ENCODE assay signal across 1 cellular context in the genomic region with DNA sequence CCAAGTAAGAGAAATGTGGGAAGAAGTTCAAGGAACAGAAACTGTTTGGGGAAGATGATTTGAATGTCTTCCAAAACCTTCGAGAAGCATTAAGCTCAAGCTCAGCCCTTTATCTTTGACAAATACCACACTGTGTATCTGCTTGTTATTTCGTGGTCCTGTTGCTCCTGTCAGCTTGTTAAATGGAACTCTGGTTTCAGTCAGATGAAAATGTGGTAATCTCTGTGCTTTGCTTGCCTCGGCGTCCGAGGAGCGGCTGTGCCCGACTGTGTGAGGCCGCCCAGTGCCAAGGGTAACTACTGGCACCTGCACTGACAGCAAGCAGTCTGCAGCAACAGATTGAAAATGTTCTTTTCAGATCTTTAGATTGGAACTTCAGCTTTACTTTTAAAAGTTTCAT.
TF ChIP-seq lines count a peak whose summit lies in the region.

No MANE protein-coding gene starts in this region.

TF ChIP-seq in SK-N-SH treated with all-trans-retinoic acid at 6 μM for 48 hours, 23 proteins besides CTCF, POLR2A, EP300 and RAD21 (continued from another document):
- TF ChIP-seq, protein P1, sequence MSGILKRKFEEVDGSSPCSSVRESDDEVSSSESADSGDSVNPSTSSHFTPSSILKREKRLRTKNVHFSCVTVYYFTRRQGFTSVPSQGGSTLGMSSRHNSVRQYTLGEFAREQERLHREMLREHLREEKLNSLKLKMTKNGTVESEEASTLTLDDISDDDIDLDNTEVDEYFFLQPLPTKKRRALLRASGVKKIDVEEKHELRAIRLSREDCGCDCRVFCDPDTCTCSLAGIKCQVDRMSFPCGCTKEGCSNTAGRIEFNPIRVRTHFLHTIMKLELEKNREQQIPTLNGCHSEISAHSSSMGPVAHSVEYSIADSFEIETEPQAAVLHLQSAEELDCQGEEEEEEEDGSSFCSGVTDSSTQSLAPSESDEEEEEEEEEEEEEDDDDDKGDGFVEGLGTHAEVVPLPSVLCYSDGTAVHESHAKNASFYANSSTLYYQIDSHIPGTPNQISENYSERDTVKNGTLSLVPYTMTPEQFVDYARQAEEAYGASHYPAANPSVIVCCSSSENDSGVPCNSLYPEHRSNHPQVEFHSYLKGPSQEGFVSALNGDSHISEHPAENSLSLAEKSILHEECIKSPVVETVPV (CRISPR knock-in tag; IDR thresholded peaks at IDR 0.05) = no peak
- TF ChIP-seq OSR1 (CRISPR knock-in tag; IDR thresholded peaks at IDR 0.05) (no peak), ISL1 (CRISPR knock-in tag; IDR thresholded peaks at IDR 0.05) (peak; percentile 94), ZNF70 (CRISPR knock-in tag; IDR thresholded peaks at IDR 0.05) (no peak), ZFP3 (CRISPR knock-in tag; IDR thresholded peaks at IDR 0.05) (no peak)
- TF ChIP-seq, protein P2, sequence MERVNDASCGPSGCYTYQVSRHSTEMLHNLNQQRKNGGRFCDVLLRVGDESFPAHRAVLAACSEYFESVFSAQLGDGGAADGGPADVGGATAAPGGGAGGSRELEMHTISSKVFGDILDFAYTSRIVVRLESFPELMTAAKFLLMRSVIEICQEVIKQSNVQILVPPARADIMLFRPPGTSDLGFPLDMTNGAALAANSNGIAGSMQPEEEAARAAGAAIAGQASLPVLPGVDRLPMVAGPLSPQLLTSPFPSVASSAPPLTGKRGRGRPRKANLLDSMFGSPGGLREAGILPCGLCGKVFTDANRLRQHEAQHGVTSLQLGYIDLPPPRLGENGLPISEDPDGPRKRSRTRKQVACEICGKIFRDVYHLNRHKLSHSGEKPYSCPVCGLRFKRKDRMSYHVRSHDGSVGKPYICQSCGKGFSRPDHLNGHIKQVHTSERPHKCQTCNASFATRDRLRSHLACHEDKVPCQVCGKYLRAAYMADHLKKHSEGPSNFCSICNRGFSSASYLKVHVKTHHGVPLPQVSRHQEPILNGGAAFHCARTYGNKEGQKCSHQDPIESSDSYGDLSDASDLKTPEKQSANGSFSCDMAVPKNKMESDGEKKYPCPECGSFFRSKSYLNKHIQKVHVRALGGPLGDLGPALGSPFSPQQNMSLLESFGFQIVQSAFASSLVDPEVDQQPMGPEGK (CRISPR knock-in tag; IDR thresholded peaks at IDR 0.05; ENCODE audit: borderline replicate concordance) = 0 out of 2 replicates have a peak, but pooled peaks have one; percentile 47
TF ChIP-seq in SK-N-SH treated with all-trans-retinoic acid at 6 μM for 48 hours: peak in this region for 7.
